In the genomic region with DNA sequence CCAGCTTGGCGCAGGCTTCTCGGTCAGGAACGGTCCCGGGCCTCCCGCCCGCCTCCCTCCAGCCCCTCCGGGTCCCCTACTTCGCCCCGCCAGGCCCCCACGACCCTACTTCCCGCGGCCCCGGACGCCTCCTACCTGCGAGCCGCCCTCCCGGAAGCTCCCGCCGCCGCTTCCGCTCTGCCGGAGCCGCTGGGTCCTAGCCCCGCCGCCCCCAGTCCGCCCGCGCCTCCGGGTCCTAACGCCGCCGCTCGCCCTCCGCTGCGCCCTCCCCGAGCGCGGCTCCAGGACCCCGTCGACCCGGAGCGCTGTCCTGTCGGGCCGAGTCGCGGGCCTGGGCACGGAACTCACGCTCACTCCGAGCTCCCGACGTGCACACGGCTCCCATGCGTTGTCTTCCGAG, we compare ENCODE assay signal across 12 cellular contexts. TPM values are rescaled to one million over a fixed set of nuclear protein-coding genes. Genes with fewer than 3 reads are reported as not detected.
A peak's percentile ranks its signal among the peaks of the same experiment; 100 is the strongest.
DNase-seq lines count a peak whose midpoint lies in the region; ATAC-seq and TF ChIP-seq lines count a peak whose summit lies in the region.
"Not testable (repeated sequence)": the region's sequence is repeated elsewhere in the genome, so short reads cannot be mapped to it uniquely, and the experiment has no call there.
"Had no signal": no experiment of that assay in that cellular context is flagged by ENCODE, and none has a peak within 500 bp of the region (broad histone marks: within the 10 kb centered on the region; RNA-seq: fewer than 3 reads in every experiment).

No MANE protein-coding gene starts in this region.

- not testable (repeated sequence) for H3K27ac Mint-ChIP-seq in T-cell

- CTCF ChIA-PET in T-cell (lab: Charles Lee): not testable (repeated sequence)

- not testable (repeated sequence) for H3K4me3 ChIP-seq in body of pancreas; right cardiac atrium (ENCODE audit: low read length); thyroid gland (replicated peaks in 1 of 3)
- peak overlapping the region in 4 of 8 donors; percentile 22 to 48 (median 28) for H3K4me3 ChIP-seq in spleen

- WGBS in body of pancreas, 2 donors: no CpG with 5 or more reads among the region's 54 CpGs
- under 1% methylated on average over 15 of the region's 54 CpGs for WGBS in right cardiac atrium
- WGBS in spleen, 5 donors: 0% methylated on average over 18 of the region's 54 CpGs; no CpG with 5 or more reads in 4 of the 5 donors
- WGBS in thyroid gland, 2 donors: no CpG with 5 or more reads among the region's 54 CpGs

- DNase-seq in T-cell: peak in 29 of 34 experiments; percentile 2 to 64 (median 16)
- peak; percentile 3 to 15 for DNase-seq in activated CD4-positive, alpha-beta T cell treated with anti-CD3 and anti-CD28 coated beads, Interleukin-2, amount 50 U/mL, for 4 hours
- peak; percentile 54 for DNase-seq in activated T-cell treated with anti-CD3 and anti-CD28 coated beads, Interleukin-2, amount 50 U/mL, for 4 hours
- DNase-seq in body of pancreas: peak in 3 of 4 donors; percentile 10 to 40 (median 12)
- peak; percentile 31 to 62 (median 62) for DNase-seq in right cardiac atrium
- DNase-seq in spleen: peak; percentile 82
- DNase-seq in stimulated activated CD8-positive, alpha-beta memory T cell treated with anti-CD3 and anti-CD28 coated beads, Interleukin-12 subunit alpha, Interleukin-12 subunit beta, amount 100 ng/mL, for 4 hours (ENCODE audit: low read depth): peak; percentile 57
- DNase-seq in thyroid gland: peak; percentile 3 to 5

- intact Hi-C loops in body of pancreas (cut with DNase I); right cardiac atrium (cut with DNase I); spleen (cut with DNase I; ENCODE audit: low total_unique reads); thyroid gland (cut with DNase I): not testable (repeated sequence)

- not testable (repeated sequence) for H3K9me3 ChIP-seq in body of pancreas; right cardiac atrium (ENCODE audit: control insufficient read depth, low read length); spleen; thyroid gland

- not testable (repeated sequence) for TF ChIP-seq POLR2A in body of pancreas (IDR thresholded peaks at IDR 0.05); spleen (IDR thresholded peaks at IDR 0.05); thyroid gland (IDR thresholded peaks at IDR 0.05)

- H3K9me3 Mint-ChIP-seq in T-cell; activated T-cell treated with anti-CD3 and anti-CD28 coated beads, Interleukin-2, amount 50 U/mL, for 4 hours: not testable (repeated sequence)

- not testable (repeated sequence) for H3K36me3 ChIP-seq in body of pancreas (replicated peaks in 1 of 2; ENCODE audit: insufficient read depth in 1 of 2, low read depth in 2 of 2); spleen; thyroid gland

- POLR2A ChIA-PET in T-cell (lab: Charles Lee): not testable (repeated sequence)

- not testable (repeated sequence) for H3K4me3 Mint-ChIP-seq in T-cell; activated T-cell treated with anti-CD3 and anti-CD28 coated beads, Interleukin-2, amount 50 U/mL, for 4 hours

- TF ChIP-seq CTCF in body of pancreas (IDR thresholded peaks at IDR 0.05); spleen (IDR thresholded peaks at IDR 0.05 in 8 of 11, conservative IDR thresholded peaks at IDR 0.05 in 3 of 11); thyroid gland (IDR thresholded peaks at IDR 0.05): not testable (repeated sequence)

- not testable (repeated sequence) for H3K27me3 Mint-ChIP-seq in T-cell; activated T-cell treated with anti-CD3 and anti-CD28 coated beads, Interleukin-2, amount 50 U/mL, for 4 hours (ENCODE audit: low read depth)

- not testable (repeated sequence) for H3K4me1 Mint-ChIP-seq in T-cell; activated T-cell treated with anti-CD3 and anti-CD28 coated beads, Interleukin-2, amount 50 U/mL, for 4 hours (ENCODE audit: low read depth)

- not testable (repeated sequence) for H3K4me1 ChIP-seq in body of pancreas; right cardiac atrium (ENCODE audit: control insufficient read depth, insufficient read depth, low read length); spleen; thyroid gland

- H3K27me3 ChIP-seq in body of pancreas; right cardiac atrium (ENCODE audit: control insufficient read depth, insufficient read depth); spleen (replicated peaks in 1 of 7); thyroid gland: not testable (repeated sequence)

- not testable (repeated sequence) for ATAC-seq in T-cell (replicated peaks in 1 of 4); activated T-cell treated with anti-CD3 and anti-CD28 coated beads, Interleukin-2, amount 50 U/mL, for 4 hours; body of pancreas; right cardiac atrium

- not testable (repeated sequence) for H3K36me3 Mint-ChIP-seq in T-cell; activated T-cell treated with anti-CD3 and anti-CD28 coated beads, Interleukin-2, amount 50 U/mL, for 4 hours (ENCODE audit: insufficient read depth)

- H3K27ac ChIP-seq in body of pancreas; right cardiac atrium (ENCODE audit: low read length); spleen; thyroid gland: not testable (repeated sequence)

RNA-seq across cellular contexts. Expression of a gene that starts 36.1 kb away (rescaled TPM):
- total RNA-seq in T-cell: not detected
- under 1 TPM in 1 of 3 donors, not detected in 2; 0.30 TPM for total RNA-seq in activated T-cell treated with anti-CD3 and anti-CD28 coated beads, Interleukin-2, amount 50 U/mL, for 4 hours
- not detected for total RNA-seq in body of pancreas
- total RNA-seq in right cardiac atrium: not detected
- polyA plus RNA-seq in right cardiac atrium: not detected
- total RNA-seq in spleen: not detected
- polyA plus RNA-seq in spleen: not detected
- total RNA-seq in thyroid gland: not detected
- total RNA-seq: cerebellum, left lung, temporal lobe had no signal
- polyA plus RNA-seq: GM12878 had no signal

Comparison
In these comparisons a context has a peak if more than half of its experiments do, and no peak if none do; other contexts are left out.
1. DNase-seq: peak in every context shown above with its lines; median percentile 82 in spleen; 62 in right cardiac atrium; 57 in stimulated activated CD8-positive, alpha-beta memory T cell treated with anti-CD3 and anti-CD28 coated beads, Interleukin-12 subunit alpha, Interleukin-12 subunit beta, amount 100 ng/mL, for 4 hours; 54 in activated T-cell treated with anti-CD3 and anti-CD28 coated beads, Interleukin-2, amount 50 U/mL, for 4 hours; 16 in T-cell; 12 in body of pancreas; 9 in activated CD4-positive, alpha-beta T cell treated with anti-CD3 and anti-CD28 coated beads, Interleukin-2, amount 50 U/mL, for 4 hours; 4 in thyroid gland.